1 cellular context compared by ENCODE assay signal in genomic region chrX:70505451-70505841, GRCh38.
TF ChIP-seq lines count a peak whose summit lies in the region.

No MANE protein-coding gene starts in this region.

TF ChIP-seq in GM23338, 12 proteins besides CTCF, POLR2A, EP300 and RAD21 (continued from another document):
- no peak for TF ChIP-seq ZNF462 (CRISPR knock-in tag; IDR thresholded peaks at IDR 0.05)
- no peak for TF ChIP-seq ZNF331 (CRISPR knock-in tag; IDR thresholded peaks at IDR 0.05; ENCODE audit: low read depth)
- no peak for TF ChIP-seq JUNB (IDR thresholded peaks at IDR 0.05; ENCODE audit: unreplicated experiment)
- no peak for TF ChIP-seq STAT1 (IDR thresholded peaks at IDR 0.05; ENCODE audit: unreplicated experiment)
- TF ChIP-seq CREB1 (CRISPR knock-in tag; IDR thresholded peaks at IDR 0.05; ENCODE audit: low read depth) = no peak
- TF ChIP-seq POLR2AphosphoS5 (IDR thresholded peaks at IDR 0.05; ENCODE audit: low read depth) = no peak
- TF ChIP-seq EZH2phosphoT487 (IDR thresholded peaks at IDR 0.05; ENCODE audit: unreplicated experiment) = no peak
- no peak for TF ChIP-seq EZH2 (IDR thresholded peaks at IDR 0.05; ENCODE audit: low read depth, unreplicated experiment)
TF ChIP-seq in GM23338: peak in this region for 0.
